Comparison of ENCODE assay signal across 1 cellular context in the genomic region with DNA sequence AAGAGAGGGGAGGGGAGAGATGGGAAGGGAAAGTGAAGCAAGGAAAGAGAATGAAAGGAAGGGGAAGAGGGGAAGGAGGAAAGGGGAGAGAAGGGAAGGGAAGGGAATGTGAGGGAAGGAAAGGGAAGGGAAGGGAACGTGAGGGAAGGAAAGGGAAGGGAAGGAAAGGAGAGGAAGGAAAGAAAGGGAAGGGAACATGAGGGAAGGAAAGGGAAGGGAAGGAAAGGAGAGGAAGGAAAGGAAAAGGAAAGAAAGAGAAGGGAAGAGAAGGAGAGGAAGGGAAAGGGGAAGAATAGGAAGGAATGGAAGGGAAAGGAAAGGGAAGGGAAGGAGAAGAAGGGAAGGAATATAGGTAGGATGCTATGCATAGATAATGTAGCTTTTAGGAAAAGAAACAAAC.
TF ChIP-seq lines count a peak whose summit lies in the region.

No MANE protein-coding gene starts in this region.

TF ChIP-seq in HepG2, 621 proteins besides CTCF, POLR2A, EP300 and RAD21 (continued from another document):
- no peak for TF ChIP-seq KIAA2018 (CRISPR knock-in tag; IDR thresholded peaks at IDR 0.05; ENCODE audit: borderline replicate concordance)
- TF ChIP-seq, protein P1, sequence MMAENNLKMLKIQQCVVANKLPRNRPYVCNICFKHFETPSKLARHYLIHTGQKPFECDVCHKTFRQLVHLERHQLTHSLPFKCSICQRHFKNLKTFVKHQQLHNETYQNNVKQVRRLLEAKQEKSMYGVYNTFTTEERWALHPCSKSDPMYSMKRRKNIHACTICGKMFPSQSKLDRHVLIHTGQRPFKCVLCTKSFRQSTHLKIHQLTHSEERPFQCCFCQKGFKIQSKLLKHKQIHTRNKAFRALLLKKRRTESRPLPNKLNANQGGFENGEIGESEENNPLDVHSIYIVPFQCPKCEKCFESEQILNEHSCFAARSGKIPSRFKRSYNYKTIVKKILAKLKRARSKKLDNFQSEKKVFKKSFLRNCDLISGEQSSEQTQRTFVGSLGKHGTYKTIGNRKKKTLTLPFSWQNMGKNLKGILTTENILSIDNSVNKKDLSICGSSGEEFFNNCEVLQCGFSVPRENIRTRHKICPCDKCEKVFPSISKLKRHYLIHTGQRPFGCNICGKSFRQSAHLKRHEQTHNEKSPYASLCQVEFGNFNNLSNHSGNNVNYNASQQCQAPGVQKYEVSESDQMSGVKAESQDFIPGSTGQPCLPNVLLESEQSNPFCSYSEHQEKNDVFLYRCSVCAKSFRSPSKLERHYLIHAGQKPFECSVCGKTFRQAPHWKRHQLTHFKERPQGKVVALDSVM (CRISPR knock-in tag; IDR thresholded peaks at IDR 0.05): no peak
- TF ChIP-seq, protein P2, sequence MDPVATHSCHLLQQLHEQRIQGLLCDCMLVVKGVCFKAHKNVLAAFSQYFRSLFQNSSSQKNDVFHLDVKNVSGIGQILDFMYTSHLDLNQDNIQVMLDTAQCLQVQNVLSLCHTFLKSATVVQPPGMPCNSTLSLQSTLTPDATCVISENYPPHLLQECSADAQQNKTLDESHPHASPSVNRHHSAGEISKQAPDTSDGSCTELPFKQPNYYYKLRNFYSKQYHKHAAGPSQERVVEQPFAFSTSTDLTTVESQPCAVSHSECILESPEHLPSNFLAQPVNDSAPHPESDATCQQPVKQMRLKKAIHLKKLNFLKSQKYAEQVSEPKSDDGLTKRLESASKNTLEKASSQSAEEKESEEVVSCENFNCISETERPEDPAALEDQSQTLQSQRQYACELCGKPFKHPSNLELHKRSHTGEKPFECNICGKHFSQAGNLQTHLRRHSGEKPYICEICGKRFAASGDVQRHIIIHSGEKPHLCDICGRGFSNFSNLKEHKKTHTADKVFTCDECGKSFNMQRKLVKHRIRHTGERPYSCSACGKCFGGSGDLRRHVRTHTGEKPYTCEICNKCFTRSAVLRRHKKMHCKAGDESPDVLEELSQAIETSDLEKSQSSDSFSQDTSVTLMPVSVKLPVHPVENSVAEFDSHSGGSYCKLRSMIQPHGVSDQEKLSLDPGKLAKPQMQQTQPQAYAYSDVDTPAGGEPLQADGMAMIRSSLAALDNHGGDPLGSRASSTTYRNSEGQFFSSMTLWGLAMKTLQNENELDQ (CRISPR knock-in tag; IDR thresholded peaks at IDR 0.05; ENCODE audit: borderline replicate concordance): no peak
- TF ChIP-seq, protein P3, sequence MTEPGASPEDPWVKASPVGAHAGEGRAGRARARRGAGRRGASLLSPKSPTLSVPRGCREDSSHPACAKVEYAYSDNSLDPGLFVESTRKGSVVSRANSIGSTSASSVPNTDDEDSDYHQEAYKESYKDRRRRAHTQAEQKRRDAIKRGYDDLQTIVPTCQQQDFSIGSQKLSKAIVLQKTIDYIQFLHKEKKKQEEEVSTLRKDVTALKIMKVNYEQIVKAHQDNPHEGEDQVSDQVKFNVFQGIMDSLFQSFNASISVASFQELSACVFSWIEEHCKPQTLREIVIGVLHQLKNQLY (CRISPR knock-in tag; IDR thresholded peaks at IDR 0.05): no peak
